ENCODE assay signal across 18 cellular contexts in the genomic region with DNA sequence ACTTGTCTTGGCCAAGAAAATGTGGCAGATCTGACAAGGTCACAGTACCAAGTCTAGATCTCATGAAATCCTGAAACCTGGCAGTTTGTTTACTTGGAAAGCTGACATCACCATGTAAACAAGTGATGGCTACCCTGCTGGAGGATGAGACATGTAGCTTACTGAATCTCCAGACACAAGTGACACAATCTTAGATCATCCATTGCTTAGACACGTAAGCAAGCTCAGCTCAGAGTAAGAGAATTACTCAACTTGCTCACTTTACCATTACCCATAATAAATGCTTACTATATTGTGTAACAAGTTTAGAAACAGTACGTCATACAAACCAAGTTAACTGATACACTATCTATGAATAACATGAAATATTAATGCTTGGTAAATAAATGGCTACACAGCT.
DNase-seq lines count a peak whose midpoint lies in the region; ATAC-seq, FAIRE-seq and TF ChIP-seq lines count a peak whose summit lies in the region.
"Had no signal": no experiment of that assay in that cellular context is flagged by ENCODE, and none has a peak within 500 bp of the region (broad histone marks: within the 10 kb centered on the region; RNA-seq: fewer than 3 reads in every experiment).

No MANE protein-coding gene starts in this region.

- WGBS in right lobe of liver (ENCODE audit: insufficient coverage, low coverage, low lambda C conversion rate, missing lambda C conversion rate): 33% methylated on average over 2 of the region's 2 CpGs

- intact Hi-C loops in right lobe of liver (cut with DNase I): no loop called here

- no peaks in the 10 kb centered on the region for H3K36me3 ChIP-seq in right lobe of liver
- H3K36me3 ChIP-seq: prostate gland, SJSA1, WERI-Rb-1 had no signal

- no peak overlapping the region for H3K27ac ChIP-seq in right lobe of liver
- H3K27ac ChIP-seq: HL-60, prostate gland, SJSA1, WERI-Rb-1 had no signal

- H3K27me3 ChIP-seq in right lobe of liver: no peaks in the 10 kb centered on the region
- H3K27me3 ChIP-seq: SJSA1 had no signal

- no peak for TF ChIP-seq CTCF in choroid plexus epithelial cell (conservative IDR thresholded peaks at IDR 0.05; ENCODE audit: low read depth, low read length)
- TF ChIP-seq CTCF in right lobe of liver (IDR thresholded peaks at IDR 0.05): no peak
- TF ChIP-seq CTCF in D721Med (IDR thresholded peaks at IDR 0.05; ENCODE audit: insufficient read depth, missing control alignments): no peak

- TF ChIP-seq POLR2A in right lobe of liver (IDR thresholded peaks at IDR 0.05): no peak

- no peak for FAIRE-seq in D721Med (lab: Jason Lieb, UNC)

- H3K9me3 ChIP-seq in right lobe of liver: no peaks in the 10 kb centered on the region
- H3K9me3 ChIP-seq: prostate gland, SJSA1 had no signal

- DNase-seq in AG20443 (ENCODE audit: low spot score) (peak; percentile 11), M059J (ENCODE audit: low read depth) (peak; percentile 82), choroid plexus epithelial cell (ENCODE audit: low read depth) (peak; percentile 64), right lobe of liver (no peak), globus pallidus (ENCODE audit: low spot score) (no peak), inferior parietal cortex (ENCODE audit: extremely low spot score) (no peak), D721Med (ENCODE audit: insufficient read length, low spot score) (no peak), HuH-7 (ENCODE audit: low spot score) (no peak)
- DNase-seq: activated CD8-positive, alpha-beta memory T cell treated with anti-CD3 and anti-CD28 coated beads, Interleukin-2, amount 50 U/mL, for 48 hours; midbrain; NCI-H1105; NCI-H524; stimulated activated CD4-positive, alpha-beta T cell treated with anti-CD3 and anti-CD28 coated beads, Interleukin-2, amount 100 ng/mL, for 48 hours; stimulated activated naive CD4-positive, alpha-beta T cell treated with Interleukin-2 at 50 U/mL for 16 hours; WERI-Rb-1 had no signal

- no peak overlapping the region for H3K4me3 ChIP-seq in choroid plexus epithelial cell (ENCODE audit: low read depth, low read length)
- no peak overlapping the region for H3K4me3 ChIP-seq in right lobe of liver
- H3K4me3 ChIP-seq: prostate gland, SJSA1 had no signal

- peak; percentile 72 to 94 (median 83) for ATAC-seq in right lobe of liver

- H3K4me1 ChIP-seq in right lobe of liver: no peaks in the 10 kb centered on the region
- H3K4me1 ChIP-seq: prostate gland, SJSA1 had no signal

Comparison
In these comparisons a context has a peak if more than half of its experiments do, and no peak if none do; other contexts are left out.
1. DNase-seq: peak in AG20443 (single experiment), M059J (single experiment) and choroid plexus epithelial cell (single experiment); none in right lobe of liver (0 of 3), globus pallidus (single experiment), inferior parietal cortex (single experiment), D721Med (single experiment) and HuH-7 (single experiment).